Comparison of ENCODE assay signal across 20 cellular contexts in genomic region chr5:150853560-150853959, GRCh38. TPM values are rescaled to one million over a fixed set of nuclear protein-coding genes. Genes with fewer than 3 reads are reported as not detected.
DNase-seq lines count a peak whose midpoint lies in the region; ATAC-seq and TF ChIP-seq lines count a peak whose summit lies in the region.
"Had no signal": no experiment of that assay in that cellular context is flagged by ENCODE, and none has a peak within 500 bp of the region (broad histone marks: within the 10 kb centered on the region; RNA-seq: fewer than 3 reads in every experiment).

No MANE protein-coding gene starts in this region.

- peak overlapping the region; percentile 22 for H3K4me2 ChIP-seq in OCI-LY7 (ENCODE audit: low read length)

- no peaks in the 10 kb centered on the region for H3K27me3 ChIP-seq in esophagus muscularis mucosa
- H3K27me3 ChIP-seq in A673 (replicated peaks; ENCODE audit: insufficient read depth, low read depth, low read length, poor library complexity), result no peaks in the 10 kb centered on the region

- H3K9me2 ChIP-seq in OCI-LY7 (ENCODE audit: insufficient read depth, low read length), result no peaks in the 10 kb centered on the region

- no peak overlapping the region for H3K27ac Mint-ChIP-seq in T-helper 2 cell treated with Interferon-gamma antibody and Interleukin-4, amounts not matched to agents 5 μg/mL and 100 μg/mL, for 36 hours
- H3K27ac Mint-ChIP-seq in naive thymus-derived CD8-positive, alpha-beta T cell, result peak overlapping the region in 3 of 10 donors; percentile 2 to 77 (median 74)
- H3K27ac Mint-ChIP-seq: nephron had no signal

- no peak for DNase-seq in T-helper 2 cell treated with Interferon-gamma antibody and Interleukin-4, amounts not matched to agents 5 μg/mL and 100 μg/mL, for 36 hours (ENCODE audit: low spot score)
- DNase-seq in T-helper 2 cell (no peak), OCI-LY7 (ENCODE audit: low spot score) (no peak), esophagus muscularis mucosa (ENCODE audit: extremely low spot score) (no peak), A673 (ENCODE audit: low spot score) (no peak)
- DNase-seq in naive thymus-derived CD8-positive, alpha-beta T cell, result no peak
- DNase-seq: activated CD4-positive, CD25-positive, alpha-beta regulatory T cell treated with anti-CD3 and anti-CD28 coated beads, Interleukin-2, amount 50 U/mL, for 72 hours; activated T-cell treated with anti-CD3 and anti-CD28 coated beads for 4 hours; Caco-2; caudate nucleus; foreskin melanocyte; NCI-H2029; NCI-H526; retina; T-helper 17 cell had no signal

- H3K27ac ChIP-seq in OCI-LY7 (ENCODE audit: low read depth, low read length, poor library complexity, severe bottlenecking) (no peak overlapping the region), esophagus muscularis mucosa (replicated peaks in 1 of 4) (no peak overlapping the region), A673 (ENCODE audit: low read depth, low read length, poor library complexity, severe bottlenecking) (no peak overlapping the region)

- peaks cover 9% of the 10 kb centered on the region for H3K4me1 Mint-ChIP-seq in T-helper 2 cell treated with Interferon-gamma antibody and Interleukin-4, amounts not matched to agents 5 μg/mL and 100 μg/mL, for 36 hours (ENCODE audit: low read depth)
- peaks cover 4 to 13% (median 6%) of the 10 kb centered on the region in 4 donors for H3K4me1 Mint-ChIP-seq in naive thymus-derived CD8-positive, alpha-beta T cell
- H3K4me1 Mint-ChIP-seq: nephron had no signal

- POLR2A ChIA-PET in OCI-LY7 (lab: Charles Lee) (no interaction called here), A673 (lab: Charles Lee; ENCODE audit: low non-redundant PET) (no interaction called here)
- POLR2A ChIA-PET in naive thymus-derived CD8-positive, alpha-beta T cell (lab: Charles Lee), result no interaction called here

- TF ChIP-seq EP300 in esophagus muscularis mucosa (IDR thresholded peaks at IDR 0.05), result no peak

- H3K9me3 Mint-ChIP-seq in T-helper 2 cell treated with Interferon-gamma antibody and Interleukin-4, amounts not matched to agents 5 μg/mL and 100 μg/mL, for 36 hours, result peaks cover 9% of the 10 kb centered on the region
- peaks cover 0 to 3% (median 0%) of the 10 kb centered on the region in 9 donors for H3K9me3 Mint-ChIP-seq in naive thymus-derived CD8-positive, alpha-beta T cell

- 87% methylated on average over 2 of the region's 2 CpGs for WGBS in esophagus muscularis mucosa

- H2AFZ ChIP-seq in OCI-LY7 (ENCODE audit: low read length), result no peak overlapping the region

- TF ChIP-seq CTCF in OCI-LY7 (conservative IDR thresholded peaks at IDR 0.05; ENCODE audit: low read length), result no peak
- TF ChIP-seq CTCF in esophagus muscularis mucosa (IDR thresholded peaks at IDR 0.05), result no peak
- TF ChIP-seq CTCF in A673 (conservative IDR thresholded peaks at IDR 0.05; ENCODE audit: low read depth, low read length), result no peak

- H3K4me3 Mint-ChIP-seq in T-helper 2 cell treated with Interferon-gamma antibody and Interleukin-4, amounts not matched to agents 5 μg/mL and 100 μg/mL, for 36 hours, result peak overlapping the region; percentile 7
- peak overlapping the region in 7 of 10 donors; percentile 18 to 70 (median 59) for H3K4me3 Mint-ChIP-seq in naive thymus-derived CD8-positive, alpha-beta T cell
- H3K4me3 Mint-ChIP-seq: nephron, T-helper 17 cell had no signal

- H3K9me3 ChIP-seq in OCI-LY7 (ENCODE audit: low read length) (no peaks in the 10 kb centered on the region), esophagus muscularis mucosa (no peaks in the 10 kb centered on the region), A673 (ENCODE audit: low read depth, low read length, poor library complexity, severe bottlenecking) (no peaks in the 10 kb centered on the region)
- H3K9me3 ChIP-seq: Caco-2 had no signal

- BruUV-seq in OCI-LY7 (replicated peaks; lab: Mats Ljungman, UMichigan), result no TSS peak
- BruUV-seq in A673 (replicated peaks; lab: Mats Ljungman, UMichigan), result no TSS peak

- intact Hi-C loops in OCI-LY7 (cut with micrococcal nuclease; ENCODE audit: unreplicated experiment), result no loop called here
- intact Hi-C loops in esophagus muscularis mucosa (cut with DNase I), result no loop called here
- intact Hi-C loops in A673 (cut with micrococcal nuclease; ENCODE audit: unreplicated experiment), result no loop called here

- no peaks in the 10 kb centered on the region for H4K20me1 ChIP-seq in OCI-LY7 (ENCODE audit: insufficient read depth, low read length)

- H3K27me3 Mint-ChIP-seq in T-helper 2 cell treated with Interferon-gamma antibody and Interleukin-4, amounts not matched to agents 5 μg/mL and 100 μg/mL, for 36 hours (ENCODE audit: low read depth), result peaks cover 2% of the 10 kb centered on the region
- no peaks in the 10 kb centered on the region for H3K27me3 Mint-ChIP-seq in naive thymus-derived CD8-positive, alpha-beta T cell

- ATAC-seq in GM19468 (IDR thresholded peaks at IDR 0.05; ENCODE audit: extremely low read depth, unreplicated experiment), result peak; percentile 26
- no peak for ATAC-seq in naive thymus-derived CD8-positive, alpha-beta T cell
- ATAC-seq in HG02852 (IDR thresholded peaks at IDR 0.05; ENCODE audit: unreplicated experiment), result no peak
- ATAC-seq: T-helper 17 cell had no signal

- TF ChIP-seq POLR2A in esophagus muscularis mucosa (IDR thresholded peaks at IDR 0.05; ENCODE audit: low read depth), result no peak

- CTCF ChIA-PET in OCI-LY7 (lab: Charles Lee; ENCODE audit: unreplicated experiment), result no interaction called here
- CTCF ChIA-PET in A673 (lab: Charles Lee), result no interaction called here

- no peaks in the 10 kb centered on the region for H3K79me2 ChIP-seq in OCI-LY7 (ENCODE audit: insufficient read depth, low read depth, low read length)

- no peaks in the 10 kb centered on the region for H3K36me3 Mint-ChIP-seq in T-helper 2 cell treated with Interferon-gamma antibody and Interleukin-4, amounts not matched to agents 5 μg/mL and 100 μg/mL, for 36 hours (ENCODE audit: low read depth)
- peaks cover 0 to 4% (median 2%) of the 10 kb centered on the region in 3 donors for H3K36me3 Mint-ChIP-seq in naive thymus-derived CD8-positive, alpha-beta T cell

- no peaks in the 10 kb centered on the region for H3K36me3 ChIP-seq in OCI-LY7 (ENCODE audit: insufficient read depth, low read length)
- no peaks in the 10 kb centered on the region for H3K36me3 ChIP-seq in esophagus muscularis mucosa
- peaks cover 3% of the 10 kb centered on the region for H3K36me3 ChIP-seq in A673 (ENCODE audit: insufficient read depth, low read length, poor library complexity, severe bottlenecking)

- no peaks in the 10 kb centered on the region for H3K4me1 ChIP-seq in OCI-LY7 (ENCODE audit: insufficient read depth, low read length, poor library complexity, severe bottlenecking)
- no peaks in the 10 kb centered on the region for H3K4me1 ChIP-seq in esophagus muscularis mucosa
- H3K4me1 ChIP-seq in A673 (ENCODE audit: insufficient read depth, low read length, poor library complexity, severe bottlenecking), result no peaks in the 10 kb centered on the region
- H3K4me1 ChIP-seq: Caco-2 had no signal

- H3K4me3 ChIP-seq in OCI-LY7 (ENCODE audit: low read depth, low read length, poor library complexity, severe bottlenecking) (no peak overlapping the region), esophagus muscularis mucosa (no peak overlapping the region), A673 (ENCODE audit: low read depth, low read length, poor library complexity, severe bottlenecking) (no peak overlapping the region)

RNA-seq across cellular contexts. Expression of gene IRGM, which starts 7.2 kb away (rescaled TPM):
- total RNA-seq in OCI-LY7 (2014; rRNA removed; shearing (Covaris generic)), result not detected in 2 replicates
- total RNA-seq in OCI-LY7 (2022) (not detected in 2 replicates), esophagus muscularis mucosa (not detected), A673 (2021) (not detected in 2 replicates)
- total RNA-seq in naive thymus-derived CD8-positive, alpha-beta T cell, result 1 to 10 TPM; 2.2 to 2.8 TPM
- 1 to 10 TPM in 2 of 3 donors, under 1 TPM in 1; 0.43 to 2.4 (median 1.9) TPM for polyA plus RNA-seq in naive thymus-derived CD8-positive, alpha-beta T cell
- total RNA-seq: RPMI7951, temporal lobe had no signal

RNA-seq across cellular contexts. Expression of gene ZNF300, which starts 51.2 kb away (rescaled TPM):
- not detected in 2 replicates for total RNA-seq in OCI-LY7 (2014; rRNA removed; shearing (Covaris generic))
- total RNA-seq in OCI-LY7 (2022), result not detected in 2 replicates
- 1 to 10 TPM; 4.6 to 4.8 TPM for total RNA-seq in naive thymus-derived CD8-positive, alpha-beta T cell
- under 1 TPM; 0.20 to 0.89 (median 0.39) TPM for polyA plus RNA-seq in naive thymus-derived CD8-positive, alpha-beta T cell
- total RNA-seq in esophagus muscularis mucosa, result 1 to 10 TPM; 1.7 to 3.1 (median 2.4) TPM
- 12.6 and 13.1 TPM in 2 replicates for total RNA-seq in A673 (2021)
